1 cellular context compared by ENCODE assay signal in the genomic region with DNA sequence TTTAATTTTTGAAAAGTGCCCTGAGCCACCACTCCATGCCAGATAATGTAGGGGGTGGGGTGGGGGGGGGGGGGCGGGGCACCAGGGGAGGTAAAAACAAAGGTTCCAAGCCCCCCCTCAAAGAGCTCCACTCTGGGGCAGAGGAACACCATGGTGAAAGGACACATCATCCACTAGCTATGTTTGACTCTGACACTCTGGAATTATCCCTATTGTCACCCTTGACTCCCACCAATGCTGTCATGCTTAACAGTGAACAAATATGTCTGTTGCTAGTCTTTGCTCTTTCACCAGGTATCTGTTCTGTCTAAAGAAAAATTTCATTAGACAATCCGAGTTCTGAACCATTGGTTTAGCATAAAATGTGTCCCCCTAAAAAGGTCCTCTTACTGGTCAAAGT.
TF ChIP-seq lines count a peak whose summit lies in the region.

No MANE protein-coding gene starts in this region.

TF ChIP-seq in SK-N-SH, 30 proteins besides CTCF, POLR2A, EP300 and RAD21 (continued from another document):
- TF ChIP-seq, protein P1, sequence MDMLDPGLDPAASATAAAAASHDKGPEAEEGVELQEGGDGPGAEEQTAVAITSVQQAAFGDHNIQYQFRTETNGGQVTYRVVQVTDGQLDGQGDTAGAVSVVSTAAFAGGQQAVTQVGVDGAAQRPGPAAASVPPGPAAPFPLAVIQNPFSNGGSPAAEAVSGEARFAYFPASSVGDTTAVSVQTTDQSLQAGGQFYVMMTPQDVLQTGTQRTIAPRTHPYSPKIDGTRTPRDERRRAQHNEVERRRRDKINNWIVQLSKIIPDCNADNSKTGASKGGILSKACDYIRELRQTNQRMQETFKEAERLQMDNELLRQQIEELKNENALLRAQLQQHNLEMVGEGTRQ (IDR thresholded peaks at IDR 0.05; ENCODE audit: borderline replicate concordance, low read depth, low read length): no peak
- TF ChIP-seq RFX5 (IDR thresholded peaks at IDR 0.05; ENCODE audit: low read length) (no peak), FOSL2 (IDR thresholded peaks at IDR 0.05; ENCODE audit: borderline replicate concordance, low read depth) (no peak), ELF1 (IDR thresholded peaks at IDR 0.05) (no peak), CHD2 (IDR thresholded peaks at IDR 0.05; ENCODE audit: low read length, partially characterized antibody) (no peak), TCF12 (IDR thresholded peaks at IDR 0.05) (no peak), RXRA (IDR thresholded peaks at IDR 0.05; ENCODE audit: borderline replicate concordance, low read depth) (no peak)
- TF ChIP-seq, protein P2, sequence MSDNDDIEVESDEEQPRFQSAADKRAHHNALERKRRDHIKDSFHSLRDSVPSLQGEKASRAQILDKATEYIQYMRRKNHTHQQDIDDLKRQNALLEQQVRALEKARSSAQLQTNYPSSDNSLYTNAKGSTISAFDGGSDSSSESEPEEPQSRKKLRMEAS (IDR thresholded peaks at IDR 0.05; ENCODE audit: low read depth): no peak
